Comparison of ENCODE assay signal across 2 cellular contexts in genomic region chr16:81928975-81929374, GRCh38.
TF ChIP-seq lines count a peak whose summit lies in the region.

No MANE protein-coding gene starts in this region.

TF ChIP-seq in IMR-90, 13 proteins besides CTCF, POLR2A, EP300 and RAD21:
- TF ChIP-seq MXI1 (IDR thresholded peaks at IDR 0.05; ENCODE audit: borderline replicate concordance, low read depth, low read length), result no peak
- TF ChIP-seq MAZ (IDR thresholded peaks at IDR 0.05; ENCODE audit: borderline replicate concordance, low read depth, low read length), result no peak
- no peak for TF ChIP-seq SMC3 (IDR thresholded peaks at IDR 0.05; ENCODE audit: low read depth, low read length)
- TF ChIP-seq NFE2L2 (IDR thresholded peaks at IDR 0.05; ENCODE audit: low read depth, low read length), result no peak
- no peak for TF ChIP-seq CHD1 (IDR thresholded peaks at IDR 0.05; ENCODE audit: low read depth, low read length)
- TF ChIP-seq MAFK (IDR thresholded peaks at IDR 0.05; ENCODE audit: low read depth, low read length), result no peak
- no peak for TF ChIP-seq ELK1 (IDR thresholded peaks at IDR 0.05; ENCODE audit: borderline replicate concordance, low read depth, low read length)
- no peak for TF ChIP-seq RFX5 (IDR thresholded peaks at IDR 0.05; ENCODE audit: low read depth, low read length)
- no peak for TF ChIP-seq CEBPB (IDR thresholded peaks at IDR 0.05; ENCODE audit: low read depth, low read length)
- TF ChIP-seq BHLHE40 (IDR thresholded peaks at IDR 0.05; ENCODE audit: low read depth, low read length), result no peak
- TF ChIP-seq USF2 (IDR thresholded peaks at IDR 0.05; ENCODE audit: low read depth, low read length), result no peak
- no peak for TF ChIP-seq RCOR1 (IDR thresholded peaks at IDR 0.05; ENCODE audit: insufficient replicate concordance, low read length)
TF ChIP-seq in IMR-90: peak in this region for 0.

TF ChIP-seq in WTC11, 78 proteins besides CTCF, POLR2A, EP300 and RAD21:
- TF ChIP-seq ZNF281 (CRISPR knock-in tag; IDR thresholded peaks at IDR 0.05) (no peak), ZNF396 (CRISPR knock-in tag; IDR thresholded peaks at IDR 0.05; ENCODE audit: borderline replicate concordance) (no peak), NR1H2 (CRISPR knock-in tag; IDR thresholded peaks at IDR 0.05) (no peak), AFF4 (CRISPR knock-in tag; IDR thresholded peaks at IDR 0.05; ENCODE audit: borderline replicate concordance) (no peak), TP53 (CRISPR knock-in tag; IDR thresholded peaks at IDR 0.05) (no peak), RORB (CRISPR knock-in tag; IDR thresholded peaks at IDR 0.05) (no peak), MAX (CRISPR knock-in tag; IDR thresholded peaks at IDR 0.05) (no peak), PRDM15 (CRISPR knock-in tag; IDR thresholded peaks at IDR 0.05) (no peak), ELF4 (CRISPR knock-in tag; IDR thresholded peaks at IDR 0.05; ENCODE audit: low read depth) (no peak), SOX15 (CRISPR knock-in tag; IDR thresholded peaks at IDR 0.05) (no peak), ZBTB21 (CRISPR knock-in tag; IDR thresholded peaks at IDR 0.05; ENCODE audit: borderline replicate concordance) (no peak), STAT6 (CRISPR knock-in tag; conservative IDR thresholded peaks at IDR 0.05; ENCODE audit: low read depth) (no peak), PREB (CRISPR knock-in tag; IDR thresholded peaks at IDR 0.05; ENCODE audit: borderline replicate concordance) (no peak), ZNF512 (CRISPR knock-in tag; IDR thresholded peaks at IDR 0.05; ENCODE audit: borderline replicate concordance) (no peak), ATF2 (CRISPR knock-in tag; IDR thresholded peaks at IDR 0.05; ENCODE audit: borderline replicate concordance, low read depth) (no peak), NR2C2 (CRISPR knock-in tag; IDR thresholded peaks at IDR 0.05) (no peak), FOXK1 (CRISPR knock-in tag; IDR thresholded peaks at IDR 0.05) (no peak), E2F5 (CRISPR knock-in tag; IDR thresholded peaks at IDR 0.05) (no peak), CBFB (CRISPR knock-in tag; IDR thresholded peaks at IDR 0.05; ENCODE audit: low read depth) (no peak)
